In the genomic region with DNA sequence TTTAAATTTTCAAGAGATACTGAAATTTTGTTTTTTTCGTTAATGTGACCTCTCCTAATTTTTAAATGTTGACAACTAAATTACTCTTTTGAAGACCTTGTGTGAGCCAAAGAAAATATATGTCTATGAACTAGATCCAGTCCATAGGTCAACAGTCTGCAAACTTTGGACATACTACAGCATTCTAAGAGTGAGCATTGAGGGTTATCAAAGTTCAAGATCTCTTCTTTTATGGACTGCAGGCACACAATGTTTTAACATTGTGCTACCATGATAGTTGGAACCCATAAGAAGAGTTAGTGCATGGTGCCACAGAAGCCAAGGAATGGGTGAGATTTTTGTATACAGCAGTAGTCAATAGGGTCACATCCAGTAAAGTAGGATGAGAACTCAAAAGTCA, we compare ENCODE assay signal across 19 cellular contexts.
DNase-seq lines count a peak whose midpoint lies in the region; ATAC-seq, FAIRE-seq and TF ChIP-seq lines count a peak whose summit lies in the region.
"Had no signal": no experiment of that assay in that cellular context is flagged by ENCODE, and none has a peak within 500 bp of the region (broad histone marks: within the 10 kb centered on the region; RNA-seq: fewer than 3 reads in every experiment).

No MANE protein-coding gene starts in this region.

- FAIRE-seq in D721Med (lab: Jason Lieb, UNC), result peak; percentile 86
- FAIRE-seq: A204.1, G401.6, GM12891, GM19239 had no signal

- no peak for DNase-seq in D721Med (ENCODE audit: insufficient read length, low spot score)
- DNase-seq in LNCaP clone FGC (ENCODE audit: low read depth), result peak; percentile 57
- DNase-seq: 8988T; ACHN; AML-193; CD4-positive, alpha-beta memory T cell; CD4-positive, CD25-positive, alpha-beta regulatory T cell; CD8-positive, alpha-beta memory T cell; COR-L47; DMS79 treated with DMSO at 0.1 percent for 48 hours; GF-D8 had no signal

- H3K4me3 ChIP-seq in LNCaP clone FGC (ENCODE audit: low read depth, low read length), result no peak overlapping the region
- H3K4me3 ChIP-seq: BLaER1 treated with 17β-estradiol and CSF1 and Interleukin-3, amounts not matched to agents 10 nM and 100 nM had no signal

- no peak for TF ChIP-seq CTCF in C4-2B (conservative IDR thresholded peaks at IDR 0.05)
- no peak for TF ChIP-seq CTCF in D721Med (IDR thresholded peaks at IDR 0.05; ENCODE audit: insufficient read depth, missing control alignments)
- TF ChIP-seq CTCF in LNCaP clone FGC (IDR thresholded peaks at IDR 0.05; ENCODE audit: control insufficient read depth, extremely low read depth, insufficient read depth), result no peak

- peak overlapping the region; percentile 15; the same call in 1 of the 2 replicates for H3K27ac ChIP-seq in C4-2B
- H3K27ac ChIP-seq: BLaER1 treated with 17β-estradiol and CSF1 and Interleukin-3, amounts not matched to agents 10 nM and 100 nM had no signal

- ATAC-seq in HG02973 (IDR thresholded peaks at IDR 0.05; ENCODE audit: unreplicated experiment), result no peak
- no peak for ATAC-seq in HG03432 (IDR thresholded peaks at IDR 0.05; ENCODE audit: unreplicated experiment)
